8 cellular contexts compared by ENCODE assay signal in genomic region chr6:37860226-37860839, GRCh38. TPM values are rescaled to one million over a fixed set of nuclear protein-coding genes. Genes with fewer than 3 reads are reported as not detected.
DNase-seq lines count a peak whose midpoint lies in the region; TF ChIP-seq lines count a peak whose summit lies in the region.

No MANE protein-coding gene starts in this region.

- H3K4me3 ChIP-seq in GM12865 (ENCODE audit: low read depth, low read length) (no peak overlapping the region), sigmoid colon (no peak overlapping the region)

- intact Hi-C loops in sigmoid colon (cut with DNase I) = no loop called here

- H3K27ac ChIP-seq in sigmoid colon = no peak overlapping the region

- TF ChIP-seq EP300 in sigmoid colon (IDR thresholded peaks at IDR 0.05) = no peak

- 53 to 80% methylated on average over 1 of the region's 1 CpG for WGBS in sigmoid colon, 2 donors

- H3K36me3 ChIP-seq in sigmoid colon = no peaks in the 10 kb centered on the region

- peak; percentile 44 for TF ChIP-seq CTCF in GM12865 (IDR thresholded peaks at IDR 0.05; ENCODE audit: insufficient read depth, low read depth, low read length, missing control alignments)
- TF ChIP-seq CTCF in sigmoid colon (IDR thresholded peaks at IDR 0.05) = peak in 3 of 4 experiments; percentile 42 to 51 (median 46)

- H3K4me1 ChIP-seq in sigmoid colon = peaks cover 0 to 44% (median 22%) of the 10 kb centered on the region in 4 donors

- H3K27me3 ChIP-seq in sigmoid colon = no peaks in the 10 kb centered on the region

- no peak for TF ChIP-seq POLR2A in sigmoid colon (IDR thresholded peaks at IDR 0.05)

- no peaks in the 10 kb centered on the region for H3K9me3 ChIP-seq in sigmoid colon

- DNase-seq in Ammon's horn (ENCODE audit: low spot score) (peak; percentile 22), GM12865 (ENCODE audit: low read depth) (peak; percentile 32), RPMI8226 (peak; percentile 49), fibroblast of gingiva (ENCODE audit: low read depth) (peak; percentile 33), sigmoid colon (no peak), mesenteric fat pad (ENCODE audit: low spot score) (no peak), UCSD-AML1 (lab: John Stamatoyannopoulos, UW; ENCODE audit: unreplicated experiment) (no peak), NCI-H1092 treated with DMSO at 0.1 percent for 48 hours (lab: John Stamatoyannopoulos, UW) (no peak)

RNA-seq across cellular contexts. Expression of gene ZFAND3, which starts 40.8 kb away (rescaled TPM):
- total RNA-seq in sigmoid colon (10 to 100 TPM; 34.4 to 54.8 (median 40.2) TPM), mesenteric fat pad (89.6 TPM)
- polyA plus RNA-seq in sigmoid colon = 10 to 100 TPM; 32.4 to 44.5 (median 38.6) TPM

Comparison
In these comparisons a context has a peak if more than half of its experiments do, and no peak if none do; other contexts are left out.
1. DNase-seq: peak in Ammon's horn (single experiment), GM12865 (single experiment), RPMI8226 (single experiment) and fibroblast of gingiva (single experiment); none in sigmoid colon (single experiment), mesenteric fat pad (single experiment), UCSD-AML1 (single experiment) and NCI-H1092 treated with DMSO at 0.1 percent for 48 hours (single experiment).